In genomic region chr4:100248476-100248875, GRCh38 we compare ENCODE assay signal across 26 cellular contexts.
"Had no signal": no experiment of that assay in that cellular context is flagged by ENCODE, and none has a peak within 500 bp of the region (broad histone marks: within the 10 kb centered on the region; RNA-seq: fewer than 3 reads in every experiment).

No MANE protein-coding gene starts in this region.

- H3K27ac ChIP-seq: ascending aorta, breast epithelium, epithelial cell of prostate, esophagus squamous epithelium had no signal

- H3K36me3 ChIP-seq: ascending aorta, breast epithelium, esophagus squamous epithelium had no signal

- FAIRE-seq: colon, frontal cortex had no signal

- ATAC-seq: activated CD4-positive, alpha-beta T cell treated with anti-CD3 and anti-CD28 coated beads for 36 hours; activated naive CD4-positive, alpha-beta T cell treated with anti-CD3 and anti-CD28 coated beads, Interleukin-2, amount 50 U/mL, for 72 hours; activated T-cell treated with anti-CD3 and anti-CD28 coated beads, Interleukin-2, amount 50 U/mL, for 72 hours; effector memory CD8-positive, alpha-beta T cell had no signal

- H3K4me1 ChIP-seq: ascending aorta, breast epithelium, esophagus squamous epithelium had no signal

- H3K27me3 ChIP-seq: ascending aorta, breast epithelium, esophagus squamous epithelium had no signal

- DNase-seq: activated CD4-positive, alpha-beta memory T cell treated with anti-CD3 and anti-CD28 coated beads, Interleukin-2, amount 10 ng/mL, durations not matched to agents 7 days and 5 days; activated CD4-positive, alpha-beta T cell treated with anti-CD3 and anti-CD28 coated beads for 36 hours; activated CD4-positive, alpha-beta T cell treated with anti-CD3 and anti-CD28 coated beads, Interleukin-2, amount 10 ng/mL, durations not matched to agents 24 days and 14 days; activated CD4-positive, CD25-positive, alpha-beta regulatory T cell; activated CD4-positive, CD25-positive, alpha-beta regulatory T cell treated with anti-CD3 and anti-CD28 coated beads, Interleukin-2, amount 50 U/mL, for 72 hours; activated CD8-positive, alpha-beta memory T cell treated with anti-CD3 and anti-CD28 coated beads, Interleukin-2, amount 50 U/mL, for 48 hours; activated gamma-delta T cell; activated naive CD4-positive, alpha-beta T cell; activated naive CD4-positive, alpha-beta T cell treated with anti-CD3 and anti-CD28 coated beads, Interleukin-2, amount 10 ng/mL, durations not matched to agents 7 days and 5 days; activated naive CD8-positive, alpha-beta T cell treated with anti-CD3 and anti-CD28 coated beads, Interleukin-2, amount 10 ng/mL, durations not matched to agents 7 days and 5 days; activated T-cell treated with anti-CD3 and anti-CD28 coated beads for 4 hours; activated T-cell treated with anti-CD3 and anti-CD28 coated beads, Interleukin-2, amount 50 U/mL, for 24 hours; activated T-cell treated with anti-CD3 and anti-CD28 coated beads, Interleukin-2, amount 50 U/mL, for 72 hours; cortex of kidney; dermis blood vessel endothelial cell; effector CD4-positive, alpha-beta T cell; effector memory CD8-positive, alpha-beta T cell; esophagus squamous epithelium; glutamatergic neuron; T-helper 2 cell had no signal

- H3K9me3 ChIP-seq: ascending aorta, esophagus squamous epithelium had no signal

- H3K4me3 ChIP-seq: ascending aorta, breast epithelium, esophagus squamous epithelium had no signal
